Comparison of ENCODE assay signal across 18 cellular contexts in the genomic region with DNA sequence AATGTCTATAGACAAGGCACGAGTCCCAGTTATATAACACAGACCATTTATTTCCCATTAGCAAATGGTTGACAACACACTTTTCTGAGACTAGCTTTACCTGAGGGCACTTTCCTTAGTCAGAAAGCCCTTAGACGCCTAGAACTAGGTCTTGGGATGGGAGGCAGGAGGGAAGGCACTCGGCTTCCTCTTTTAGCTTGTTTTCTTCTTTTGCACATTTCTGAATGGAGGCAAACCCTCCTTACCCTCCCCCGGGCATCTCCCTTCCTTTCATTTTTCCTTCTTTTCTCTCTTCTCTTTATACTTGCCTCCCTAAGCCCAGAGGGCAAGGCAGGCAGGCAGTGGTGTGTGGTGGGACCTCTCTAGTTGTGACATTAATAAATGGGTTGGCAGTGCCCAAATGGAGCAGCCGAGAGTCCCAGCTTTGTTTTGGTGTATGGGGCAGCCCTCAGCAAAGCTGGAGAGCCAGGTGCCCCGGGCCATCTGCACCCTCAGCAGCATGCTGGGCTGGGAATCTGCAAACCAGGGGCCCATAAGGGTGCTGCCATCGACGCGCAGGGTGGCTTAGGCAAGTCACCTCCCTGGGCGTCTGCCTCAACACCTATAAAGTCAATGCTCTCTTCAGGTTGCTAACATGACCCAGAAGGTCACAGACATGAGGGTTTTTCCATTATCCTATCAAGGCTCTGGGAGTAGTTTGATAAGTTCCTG. TPM values are rescaled to one million over a fixed set of nuclear protein-coding genes. Genes with fewer than 3 reads are reported as not detected.
"Had no signal": no experiment of that assay in that cellular context is flagged by ENCODE, and none has a peak within 500 bp of the region (broad histone marks: within the 10 kb centered on the region; RNA-seq: fewer than 3 reads in every experiment).

No MANE protein-coding gene starts in this region.

- H3K36me3 ChIP-seq: gastrocnemius medialis had no signal

- H3K4me3 ChIP-seq: gastrocnemius medialis, left ventricle myocardium inferior, mucosa of descending colon, sigmoid colon, spleen had no signal

- H2AFZ ChIP-seq: parathyroid adenoma had no signal

- H3K9me3 ChIP-seq: gastrocnemius medialis, left ventricle myocardium inferior, mucosa of descending colon, sigmoid colon, spleen had no signal

- DNase-seq: activated CD4-positive, alpha-beta T cell treated with anti-CD3 and anti-CD28 coated beads, Interleukin-2, amount 10 ng/mL, durations not matched to agents 24 days and 14 days; activated CD8-positive, alpha-beta memory T cell treated with anti-CD3 and anti-CD28 coated beads, Interleukin-2, amount 50 U/mL, for 4 hours; activated CD8-positive, alpha-beta T cell treated with anti-CD3 and anti-CD28 coated beads, Interleukin-2, amount 10 ng/mL, durations not matched to agents 7 days and 5 days; activated effector memory CD4-positive, alpha-beta T cell treated with anti-CD3 and anti-CD28 coated beads, Interleukin-2, amount 50 U/mL, for 16 hours; activated T-cell treated with anti-CD3 and anti-CD28 coated beads, Interleukin-2, amount 50 U/mL, for 72 hours; effector CD4-positive, alpha-beta T cell; gastrocnemius medialis; left ventricle myocardium inferior; naive thymus-derived CD4-positive, alpha-beta T cell; sigmoid colon; spleen; stimulated activated CD4-positive, alpha-beta T cell treated with anti-CD3 and anti-CD28 coated beads, Interleukin-4, amount 100 ng/mL, for 4 hours; stimulated activated naive B cell treated with anti-CD40 and anti-IgM and Interleukin-4, amounts not matched to agents 10 μg/mL and 1 μg/mL and 100 μg/mL, for 72 hours; T1000 had no signal

- H3K79me2 ChIP-seq: parathyroid adenoma had no signal

- H3K27me3 ChIP-seq: gastrocnemius medialis, sigmoid colon, spleen had no signal

- H3K9ac ChIP-seq: parathyroid adenoma had no signal

- ATAC-seq: activated CD8-positive, alpha-beta T cell treated with anti-CD3 and anti-CD28 coated beads, Interleukin-2, amount 10 ng/mL, durations not matched to agents 7 days and 5 days; activated T-cell treated with anti-CD3 and anti-CD28 coated beads, Interleukin-2, amount 50 U/mL, for 72 hours; esophagus mucosa; gastrocnemius medialis; naive thymus-derived CD4-positive, alpha-beta T cell; stimulated activated naive B cell treated with anti-CD40 and anti-IgM and Interleukin-4, amounts not matched to agents 10 μg/mL and 1 μg/mL and 100 μg/mL, for 72 hours had no signal

- H3K27ac ChIP-seq: gastrocnemius medialis, left ventricle myocardium inferior, parathyroid adenoma, sigmoid colon, spleen had no signal

- H3K4me1 ChIP-seq: gastrocnemius medialis, parathyroid adenoma had no signal

RNA-seq across cellular contexts. Expression of a gene that starts 21.1 kb away (rescaled TPM):
- total RNA-seq: activated CD4-positive, alpha-beta T cell treated with anti-CD3 and anti-CD28 coated beads, Interleukin-2, amount 10 ng/mL, durations not matched to agents 24 days and 14 days; gastrocnemius medialis; kidney epithelial cell; left ventricle myocardium inferior had no signal
- polyA plus RNA-seq: naive thymus-derived CD4-positive, alpha-beta T cell had no signal
